In genomic region chr4:118389731-118390520, GRCh38 we compare ENCODE assay signal across 14 cellular contexts. TPM values are rescaled to one million over a fixed set of nuclear protein-coding genes. Genes with fewer than 3 reads are reported as not detected.
"Had no signal": no experiment of that assay in that cellular context is flagged by ENCODE, and none has a peak within 500 bp of the region (broad histone marks: within the 10 kb centered on the region; RNA-seq: fewer than 3 reads in every experiment).

No MANE protein-coding gene starts in this region.

- H3K36me3 ChIP-seq: ascending aorta, cardiac muscle cell, neutrophil, uterus had no signal

- H3K27me3 ChIP-seq: ascending aorta, cardiac muscle cell, neutrophil, uterus had no signal

- H3K4me1 ChIP-seq: ascending aorta, uterus had no signal

- H3K27ac ChIP-seq: ascending aorta, cardiac muscle cell, neutrophil, skin epidermis, uterus had no signal

- DNase-seq: activated CD4-positive, alpha-beta T cell treated with anti-CD3 and anti-CD28 coated beads for 1 hour; activated CD4-positive, alpha-beta T cell treated with anti-CD3 and anti-CD28 coated beads, Interleukin-2, amount 50 U/mL, for 48 hours; activated gamma-delta T cell treated with Interleukin-2 at 50 U/mL for 16 hours; activated naive CD8-positive, alpha-beta T cell treated with anti-CD3 and anti-CD28 coated beads, Interleukin-2, amount 10 ng/mL, durations not matched to agents 7 days and 5 days; activated T-cell treated with anti-CD3 and anti-CD28 coated beads, Interleukin-2, amount 50 U/mL, for 48 hours; hypothalamus; mucosa of descending colon; naive thymus-derived CD8-positive, alpha-beta T cell; uterus had no signal

- H3K9me3 ChIP-seq: ascending aorta, neutrophil, uterus had no signal

- H3K4me3 ChIP-seq: ascending aorta, cardiac muscle cell, lung, mucosa of descending colon, skin epidermis, uterus had no signal

- ATAC-seq: mucosa of descending colon; naive thymus-derived CD8-positive, alpha-beta T cell had no signal

RNA-seq across cellular contexts. Expression of gene PRSS12, which starts 37.1 kb away (rescaled TPM):
- total RNA-seq: activated naive CD8-positive, alpha-beta T cell treated with anti-CD3 and anti-CD28 coated beads, Interleukin-2, amount 10 ng/mL, durations not matched to agents 7 days and 5 days; ascending aorta; naive thymus-derived CD8-positive, alpha-beta T cell had no signal
